ENCODE assay signal across 22 cellular contexts in the genomic region with DNA sequence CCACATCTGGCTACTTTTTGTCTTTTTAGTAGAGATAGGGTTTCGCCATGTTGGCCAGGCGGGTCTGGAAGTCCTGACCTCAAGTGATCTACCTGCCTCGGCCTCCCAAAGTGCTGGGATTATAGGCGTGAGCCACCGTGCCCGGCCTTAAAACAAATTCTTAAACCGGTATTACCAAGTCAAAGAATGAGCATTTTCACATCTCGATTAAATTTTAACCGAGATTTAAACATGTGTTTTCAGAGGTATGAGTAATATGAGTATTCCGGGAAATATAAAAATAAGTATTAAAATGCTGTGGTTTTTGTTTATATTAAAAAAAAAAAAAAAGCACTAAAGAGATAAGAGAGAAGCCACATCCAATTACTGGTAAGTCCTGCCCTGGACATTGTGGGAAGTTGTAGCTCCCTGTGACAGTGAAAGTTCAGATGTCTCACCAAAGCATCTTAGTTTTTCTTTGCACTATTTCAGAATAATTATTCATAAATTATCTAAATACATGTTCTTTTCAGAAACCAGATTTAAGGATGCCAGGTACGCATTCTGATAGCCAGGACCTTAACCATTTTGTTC. TPM values are rescaled to one million over a fixed set of nuclear protein-coding genes. Genes with fewer than 3 reads are reported as not detected.
DNase-seq lines count a peak whose midpoint lies in the region; ATAC-seq, FAIRE-seq and TF ChIP-seq lines count a peak whose summit lies in the region.
"Had no signal": no experiment of that assay in that cellular context is flagged by ENCODE, and none has a peak within 500 bp of the region (broad histone marks: within the 10 kb centered on the region; RNA-seq: fewer than 3 reads in every experiment).

No MANE protein-coding gene starts in this region.

- TF ChIP-seq RAD21 in GM12878 (IDR thresholded peaks at IDR 0.05; ENCODE audit: insufficient read depth, low read depth, low read length) = no peak

- peaks cover 13% of the 10 kb centered on the region; the same call in 1 of the 2 replicates for H3K4me1 ChIP-seq in GM12878 (ENCODE audit: control insufficient read depth, insufficient read depth, low read length)
- H3K4me1 ChIP-seq: psoas muscle had no signal

- peak; percentile 32 for DNase-seq in GM18507 (ENCODE audit: extremely low spot score, insufficient read length, low read depth)
- no peak for DNase-seq in GM12878 (ENCODE audit: low read depth, low spot score)
- DNase-seq in effector memory CD8-positive, alpha-beta T cell = no peak
- no peak for DNase-seq in NCI-H1417 treated with DMSO at 0.1 percent for 48 hours (lab: John Stamatoyannopoulos, UW)
- DNase-seq in GM10266 (ENCODE audit: extremely low spot score) = no peak
- DNase-seq in Kasumi-1 (lab: John Stamatoyannopoulos, UW) = no peak
- DNase-seq: activated CD8-positive, alpha-beta memory T cell treated with anti-CD3 and anti-CD28 coated beads, Interleukin-2, amount 50 U/mL, for 48 hours; activated effector memory CD4-positive, alpha-beta T cell treated with anti-CD3 and anti-CD28 coated beads, Interleukin-2, amount 50 U/mL, for 16 hours; body of pancreas; Calu3; effector CD8-positive, alpha-beta T cell; GM23248; NCI-H1105 treated with DMSO at 0.1 percent for 48 hours; NCI-H446 treated with DMSO at 0.1 percent for 48 hours; psoas muscle had no signal

- CTCF ChIA-PET in GM12878 (lab: Yijun Ruan, JAX) = interaction anchor here (1.7 kb wide), 1 partner anchor 21 kb away, joined by 9 read pairs; no protein-coding TSS in a partner anchor

- no peaks in the 10 kb centered on the region; the same call in 2 of the 3 replicates for H3K9me3 ChIP-seq in GM12878 (replicated peaks; ENCODE audit: control insufficient read depth, insufficient read depth, low read length)
- H3K9me3 ChIP-seq: body of pancreas, neutrophil, psoas muscle had no signal

- no peak overlapping the region for H2AFZ ChIP-seq in GM12878 (ENCODE audit: control insufficient read depth, low read depth, low read length)
- H2AFZ ChIP-seq: GM23248 had no signal

- no peaks in the 10 kb centered on the region for H3K4me1 Mint-ChIP-seq in effector memory CD8-positive, alpha-beta T cell (ENCODE audit: low read depth in 2 of 2)

- no peaks in the 10 kb centered on the region for H3K79me2 ChIP-seq in GM12878 (ENCODE audit: control insufficient read depth, insufficient read depth, low read length)

- TF ChIP-seq POLR2A in GM12878 (IDR thresholded peaks at IDR 0.05; ENCODE audit: low read depth, low read length) = no peak

- no peak overlapping the region for H3K4me3 Mint-ChIP-seq in effector memory CD8-positive, alpha-beta T cell

- FAIRE-seq in GM18507 (lab: Jason Lieb, UNC) (peak; percentile 69), GM12878 (lab: Jason Lieb, UNC) (no peak)
- FAIRE-seq: HepG2 had no signal

- WGBS in GM12878 (ENCODE audit: insufficient coverage, insufficient replicate concordance, low lambda C conversion rate, missing lambda C conversion rate) = 35% methylated on average over 11 of the region's 11 CpGs

- no peaks in the 10 kb centered on the region for H3K36me3 Mint-ChIP-seq in effector memory CD8-positive, alpha-beta T cell (ENCODE audit: insufficient read depth)

- H3K9me3 Mint-ChIP-seq in effector memory CD8-positive, alpha-beta T cell = no peaks in the 10 kb centered on the region

- no peak overlapping the region for H3K27ac ChIP-seq in GM12878 (ENCODE audit: control insufficient read depth, insufficient read depth)
- H3K27ac ChIP-seq: body of pancreas, C4-2B, GM23248, HL-60, neutrophil, psoas muscle, SK-N-MC had no signal

- H3K4me2 ChIP-seq in GM12878 (ENCODE audit: control insufficient read depth, insufficient read depth) = no peak overlapping the region

- RAD21 ChIA-PET in GM12878 (lab: Charles Lee; ENCODE audit: unreplicated experiment) = no interaction called here

- no peaks in the 10 kb centered on the region for H3K27me3 Mint-ChIP-seq in effector memory CD8-positive, alpha-beta T cell

- no peak overlapping the region for H3K9ac ChIP-seq in GM12878 (ENCODE audit: control insufficient read depth, insufficient read depth, low read length)
- H3K9ac ChIP-seq: GM23248 had no signal

- ATAC-seq in GM21786 (IDR thresholded peaks at IDR 0.05; ENCODE audit: unreplicated experiment) = peak; percentile 35
- peak; percentile 39 for ATAC-seq in HG03175 (IDR thresholded peaks at IDR 0.05; ENCODE audit: unreplicated experiment)
- ATAC-seq in GM12878 = peak; percentile 31
- no peak for ATAC-seq in effector memory CD8-positive, alpha-beta T cell (replicated peaks)
- ATAC-seq: body of pancreas, HepG2, psoas muscle had no signal

- SMC1A ChIA-PET in GM12878 (lab: Charles Lee; ENCODE audit: uncharacterized antibody, unreplicated experiment) = no interaction called here

- TF ChIP-seq CTCF in GM12878 (IDR thresholded peaks at IDR 0.05 in 2 of 3, conservative IDR thresholded peaks at IDR 0.05 in 1 of 3; ENCODE audit: control insufficient read depth in 2 of 3, extremely low read depth in 1 of 3, insufficient read depth in 1 of 3, low read depth in 3 of 3, low read length in 3 of 3) (no peak), GM10266 (IDR thresholded peaks at IDR 0.05; ENCODE audit: control insufficient read depth, insufficient read depth, low read depth, missing control alignments) (no peak)

- in situ Hi-C loops in GM12878 (cut with MboI) = no loop called here

- no peak overlapping the region for H3K27ac Mint-ChIP-seq in effector memory CD8-positive, alpha-beta T cell

- H4K20me1 ChIP-seq in GM12878 (ENCODE audit: control insufficient read depth, insufficient read depth) = no peaks in the 10 kb centered on the region

- POLR2A ChIA-PET in GM12878 (lab: Charles Lee) = interaction anchor here (1.4 kb wide), 1 partner anchor 89 kb away, joined by 3 read pairs; no protein-coding TSS in a partner anchor

- H3K36me3 ChIP-seq in GM12878 (ENCODE audit: control insufficient read depth in 2 of 2, insufficient read depth in 2 of 2, low read length in 1 of 2) = no peaks in the 10 kb centered on the region
- H3K36me3 ChIP-seq: neutrophil had no signal

- TF ChIP-seq EP300 in GM12878 (IDR thresholded peaks at IDR 0.05; ENCODE audit: borderline replicate concordance in 1 of 2, control insufficient read depth in 1 of 2, low read depth in 2 of 2, low read length in 2 of 2) = no peak

- no TSS peak for BruUV-seq in GM12878 (replicated peaks; lab: Mats Ljungman, UMichigan)

- no peak overlapping the region for H3K4me3 ChIP-seq in GM12878
- H3K4me3 ChIP-seq: body of pancreas, GM23248, psoas muscle, SK-N-MC had no signal

- H3K27me3 ChIP-seq in GM12878 (replicated peaks in 1 of 2; ENCODE audit: control insufficient read depth in 2 of 2, insufficient read depth in 2 of 2, low read length in 1 of 2) = no peaks in the 10 kb centered on the region
- H3K27me3 ChIP-seq: body of pancreas, neutrophil had no signal

- intact Hi-C loops in GM12878 (cut with micrococcal nuclease; ENCODE audit: unreplicated experiment) = no loop called here

TF ChIP-seq in GM12878, 131 proteins besides CTCF, POLR2A, EP300 and RAD21:
- TF ChIP-seq TBL1XR1 (IDR thresholded peaks at IDR 0.05; ENCODE audit: low read depth, low read length) = no peak
- TF ChIP-seq TCF3 (IDR thresholded peaks at IDR 0.05; ENCODE audit: borderline replicate concordance, insufficient read depth, low read depth, low read length) = no peak
- TF ChIP-seq SIX5 (IDR thresholded peaks at IDR 0.05; ENCODE audit: low read depth, low read length, severe bottlenecking) = no peak
- 0 out of 2 replicates have a peak, but pooled peaks have one; percentile 32 for TF ChIP-seq MEF2A (IDR thresholded peaks at IDR 0.05; ENCODE audit: insufficient read depth, low read depth, low read length)

RNA-seq across cellular contexts. Expression of a gene that starts 24.9 kb away (rescaled TPM):
- total RNA-seq in GM12878 (2013; cell fraction: nucleolus; rRNA removed) = 34.6 and 35.2 TPM in 2 replicates
- total RNA-seq in GM12878 (2014; rRNA removed) (16.0 and 16.1 TPM in 2 replicates), GM12878 (2014; rRNA removed; fragmentation: Illumina TruSeq; extraction: Trizol) (15.2 and 15.9 TPM in 2 replicates), GM12878 (2021) (14.9 and 16.0 TPM in 2 replicates)
- polyA plus RNA-seq in GM12878 (2011; ENCODE audit: low read depth) = 5.9 TPM
- polyA plus RNA-seq in GM12878 (2011; rRNA removed) (10.0 and 11.6 TPM in 2 replicates), GM12878 (2014; fragmentation: Illumina TruSeq; extraction: Trizol) (14.9 and 17.7 TPM in 2 replicates), GM12878 (2014; fragmentation: Nextera tagmentation; extraction: Ambion mirVana) (1 to 10 TPM; 8.3 to 9.4 TPM), GM12878 (2014; rRNA removed) (8.2 and 9.7 TPM in 2 replicates), GM12878 (2016; fragmentation: Nextera tagmentation; extraction: Ambion mirVana) (10 to 100 TPM; 21.4 to 21.8 TPM)
- 3.5 and 4.6 TPM in 2 replicates for polyA plus RNA-seq in GM12878 (2011; cell fraction: cytosol; rRNA removed)
- polyA plus RNA-seq in GM12878 (2011; cell fraction: nucleus; rRNA removed) = 7.7 and 8.7 TPM in 2 replicates
- 9.2 and 10.9 TPM in 2 replicates for polyA plus RNA-seq in GM12878 (2012)
- 12.0 and 16.1 TPM in 2 replicates for polyA minus RNA-seq in GM12878 (2011; rRNA and poly(A)+ RNA removed)
- polyA minus RNA-seq in GM12878 (2011; cell fraction: cytosol; rRNA and poly(A)+ RNA removed) = 5.3 and 6.3 TPM in 2 replicates
- polyA minus RNA-seq in GM12878 (2011; cell fraction: nucleus; rRNA and poly(A)+ RNA removed) = 9.1 and 11.5 TPM in 2 replicates
